In genomic region chr2:31170071-31170698, GRCh38 we compare ENCODE assay signal across 8 cellular contexts. TPM values are rescaled to one million over a fixed set of nuclear protein-coding genes. Genes with fewer than 3 reads are reported as not detected.
DNase-seq lines count a peak whose midpoint lies in the region; ATAC-seq lines count a peak whose summit lies in the region.

No MANE protein-coding gene starts in this region.

- no peak overlapping the region for H2BK120ac ChIP-seq in trophoblast cell (ENCODE audit: insufficient read depth, low read length, poor library complexity)

- no peaks in the 10 kb centered on the region for H3K27me3 ChIP-seq in trophoblast cell (ENCODE audit: insufficient read depth, low read length)

- no peak overlapping the region for H4K8ac ChIP-seq in trophoblast cell (ENCODE audit: low read depth, low read length)

- H3K79me2 ChIP-seq in trophoblast cell (ENCODE audit: control insufficient read depth, insufficient read depth, low read length, poor library complexity): no peaks in the 10 kb centered on the region

- no peak overlapping the region for H2BK12ac ChIP-seq in trophoblast cell (ENCODE audit: low read length)

- peak; percentile 62 for ATAC-seq in GM19467 (IDR thresholded peaks at IDR 0.05; ENCODE audit: unreplicated experiment)
- no peak for ATAC-seq in GM18861 (IDR thresholded peaks at IDR 0.05; ENCODE audit: unreplicated experiment)

- H3K79me1 ChIP-seq in trophoblast cell (ENCODE audit: low read length): no peaks in the 10 kb centered on the region

- H3K14ac ChIP-seq in trophoblast cell (ENCODE audit: low read length): no peak overlapping the region

- H3K18ac ChIP-seq in trophoblast cell (ENCODE audit: low read length): no peak overlapping the region

- H3K36me3 ChIP-seq in trophoblast cell (ENCODE audit: control insufficient read depth in 1 of 2, insufficient read depth in 2 of 2, low read length in 2 of 2): no peaks in the 10 kb centered on the region

- H3K27ac ChIP-seq in trophoblast cell (ENCODE audit: low read depth, low read length): no peak overlapping the region

- intact Hi-C loops in head of caudate nucleus (cut with DNase I): no loop called here

- no peak overlapping the region for H3K4me2 ChIP-seq in trophoblast cell (ENCODE audit: low read length)

- no peak overlapping the region for H3K9ac ChIP-seq in trophoblast cell (ENCODE audit: low read length)

- H3K23ac ChIP-seq in trophoblast cell (ENCODE audit: low read length): no peak overlapping the region

- DNase-seq in CMK (ENCODE audit: low read depth): peak; percentile 33
- DNase-seq in Jurkat, Clone E6-1 (ENCODE audit: low read depth, low spot score): peak; percentile 56
- DNase-seq in RKO (ENCODE audit: low spot score): peak; percentile 66
- DNase-seq in activated naive CD4-positive, alpha-beta T cell treated with anti-CD3 and anti-CD28 coated beads, Interleukin-2, amount 50 U/mL, for 16 hours: peak; percentile 33
- DNase-seq in head of caudate nucleus: peak; percentile 53 to 89 (median 73)
- peak; percentile 56 to 77 for DNase-seq in trophoblast cell

- H2BK5ac ChIP-seq in trophoblast cell (ENCODE audit: low read depth, low read length, poor library complexity): no peak overlapping the region

- H2AFZ ChIP-seq in trophoblast cell (ENCODE audit: insufficient read depth, low read length, poor library complexity): no peak overlapping the region

- H4K12ac ChIP-seq in trophoblast cell (ENCODE audit: low read depth, low read length): no peak overlapping the region

- H4K91ac ChIP-seq in trophoblast cell (ENCODE audit: low read depth, low read length): no peak overlapping the region

- no CpG with 5 or more reads among the region's 4 CpGs for WGBS in trophoblast cell (ENCODE audit: extremely low coverage, insufficient coverage, insufficient read length)

- H3K4me1 ChIP-seq in trophoblast cell (ENCODE audit: control insufficient read depth in 1 of 2, insufficient read depth in 2 of 2, low read length in 2 of 2): no peaks in the 10 kb centered on the region

- H3K9me3 ChIP-seq in trophoblast cell (ENCODE audit: insufficient read depth, low read depth, low read length): no peaks in the 10 kb centered on the region

- no peak overlapping the region for H3K4me3 ChIP-seq in Jurkat, Clone E6-1 (ENCODE audit: low read length)
- no peak overlapping the region for H3K4me3 ChIP-seq in trophoblast cell (ENCODE audit: low read depth, low read length)

- H3K4ac ChIP-seq in trophoblast cell (ENCODE audit: low read depth, low read length): no peak overlapping the region

- no peak overlapping the region for H2AK5ac ChIP-seq in trophoblast cell (ENCODE audit: low read length)

RNA-seq across cellular contexts. Expression of gene GALNT14, which starts 31.9 kb away (rescaled TPM):
- 14.4 TPM for polyA plus RNA-seq in Jurkat, Clone E6-1 (2012; ENCODE audit: insufficient read depth, insufficient read length)
- 0.69 and 0.81 TPM in 2 replicates for polyA plus RNA-seq in trophoblast cell (2013)

RNA-seq across cellular contexts. Expression of gene CAPN14, which starts 47.1 kb away (rescaled TPM):
- 0.45 TPM for polyA plus RNA-seq in Jurkat, Clone E6-1 (2012; ENCODE audit: insufficient read depth, insufficient read length)
- polyA plus RNA-seq in trophoblast cell (2013): 0.64 and 0.81 TPM in 2 replicates
